8 cellular contexts compared by ENCODE assay signal in the genomic region with DNA sequence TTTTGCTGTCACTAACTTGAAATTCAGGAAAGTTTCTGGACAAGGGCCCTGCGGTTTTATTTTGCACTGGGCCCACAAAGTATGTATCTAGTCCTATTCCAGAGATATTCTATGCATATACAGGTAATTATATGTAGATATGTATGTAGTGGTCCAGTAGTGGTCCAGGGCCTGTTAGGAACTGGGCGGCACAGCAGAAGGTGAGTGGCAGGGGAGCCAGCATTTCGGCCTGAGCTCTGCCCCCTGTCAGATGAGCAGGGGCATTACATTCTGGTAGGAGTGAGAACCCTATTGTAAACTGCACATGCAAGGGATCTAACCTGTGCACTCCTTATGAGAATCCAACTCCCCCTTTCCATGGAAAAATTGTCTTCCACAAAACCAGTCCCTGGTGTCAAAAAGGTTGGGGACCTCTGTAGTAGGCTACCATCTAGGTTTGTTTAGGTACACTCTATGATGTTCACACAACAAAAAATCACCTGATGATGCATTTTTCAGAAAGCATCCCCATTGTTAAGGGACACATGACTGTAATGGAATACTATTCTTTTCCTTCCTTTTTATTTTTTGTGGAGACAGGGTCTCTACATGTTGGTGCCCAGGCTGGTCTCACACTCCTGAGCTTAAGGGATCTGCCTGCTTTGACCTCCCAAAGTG. TPM values are rescaled to one million over a fixed set of nuclear protein-coding genes. Genes with fewer than 3 reads are reported as not detected.
A peak's percentile ranks its signal among the peaks of the same experiment; 100 is the strongest.
DNase-seq lines count a peak whose midpoint lies in the region; ATAC-seq and TF ChIP-seq lines count a peak whose summit lies in the region.

No MANE protein-coding gene starts in this region.

- intact Hi-C loops in mucosa of descending colon (cut with DNase I, micrococcal nuclease), result no loop called here
- intact Hi-C loops in sigmoid colon (cut with DNase I), result no loop called here

- WGBS in sigmoid colon, 2 donors, result 42 to 77% methylated on average over 3 of the region's 3 CpGs

- no peaks in the 10 kb centered on the region for H3K9me2 ChIP-seq in Karpas-422 (replicated peaks; ENCODE audit: insufficient read depth, low read length)

- no peaks in the 10 kb centered on the region for H3K27me3 Mint-ChIP-seq in activated naive CD4-positive, alpha-beta T cell treated with anti-CD3 and anti-CD28 coated beads, Interleukin-2, amount 50 U/mL, for 24 hours

- peak overlapping the region; percentile 88; the same call in 1 of the 2 replicates for H3K9ac ChIP-seq in Karpas-422 (ENCODE audit: low read length)

- DNase-seq in DMS53 (lab: John Stamatoyannopoulos, UW) (peak; percentile 43), DMS53 treated with DMSO at 0.1 percent for 48 hours (lab: John Stamatoyannopoulos, UW; ENCODE audit: unreplicated experiment) (no peak), Karpas-422 (peak; percentile 79), mucosa of descending colon (peak in 1 of 3 donors; percentile 11), sigmoid colon (no peak), AG08396 (ENCODE audit: low spot score) (no peak)

- H3K9me3 ChIP-seq in Karpas-422 (ENCODE audit: low read length) (no peaks in the 10 kb centered on the region), mucosa of descending colon (no peaks in the 10 kb centered on the region), sigmoid colon (no peaks in the 10 kb centered on the region)

- ATAC-seq in mucosa of descending colon (no peak), HG03108 (IDR thresholded peaks at IDR 0.05; ENCODE audit: unreplicated experiment) (no peak)

- TF ChIP-seq EP300 in sigmoid colon (IDR thresholded peaks at IDR 0.05), result no peak

- peaks cover 15% of the 10 kb centered on the region; the same call in 1 of the 2 replicates for H4K20me1 ChIP-seq in Karpas-422 (ENCODE audit: insufficient read depth, low read depth, low read length)

- H2AFZ ChIP-seq in Karpas-422 (ENCODE audit: low read length), result no peak overlapping the region

- H3K4me3 ChIP-seq in Karpas-422 (ENCODE audit: low read length), result peak overlapping the region; percentile 83; the same call in 1 of the 2 replicates
- no peak overlapping the region for H3K4me3 ChIP-seq in mucosa of descending colon
- no peak overlapping the region for H3K4me3 ChIP-seq in sigmoid colon

- peak overlapping the region; percentile 62 for H3K27ac Mint-ChIP-seq in activated naive CD4-positive, alpha-beta T cell treated with anti-CD3 and anti-CD28 coated beads, Interleukin-2, amount 50 U/mL, for 24 hours

- no peaks in the 10 kb centered on the region for H3K9me3 Mint-ChIP-seq in activated naive CD4-positive, alpha-beta T cell treated with anti-CD3 and anti-CD28 coated beads, Interleukin-2, amount 50 U/mL, for 24 hours

- TF ChIP-seq POLR2A in sigmoid colon (IDR thresholded peaks at IDR 0.05), result no peak

- H3K27ac ChIP-seq in Karpas-422 (ENCODE audit: low read length) (0 out of 2 replicates have a peak overlapping the region, but pooled peaks have one; percentile 80), sigmoid colon (no peak overlapping the region)

- peaks cover 63% of the 10 kb centered on the region for H3K4me1 Mint-ChIP-seq in activated naive CD4-positive, alpha-beta T cell treated with anti-CD3 and anti-CD28 coated beads, Interleukin-2, amount 50 U/mL, for 24 hours

- H3K79me2 ChIP-seq in Karpas-422 (ENCODE audit: low read length), result peaks cover 87% of the 10 kb centered on the region

- H3K36me3 ChIP-seq in Karpas-422 (ENCODE audit: insufficient read depth, low read length) (peaks cover 7% of the 10 kb centered on the region), mucosa of descending colon (ENCODE audit: low read depth) (no peaks in the 10 kb centered on the region), sigmoid colon (peaks cover 0 to 1% (median 0%) of the 10 kb centered on the region in 4 donors)

- H3K27me3 ChIP-seq in Karpas-422 (ENCODE audit: low read length) (no peaks in the 10 kb centered on the region), sigmoid colon (no peaks in the 10 kb centered on the region)

- no peak overlapping the region for H3K4me3 Mint-ChIP-seq in activated naive CD4-positive, alpha-beta T cell treated with anti-CD3 and anti-CD28 coated beads, Interleukin-2, amount 50 U/mL, for 24 hours

- peak; percentile 8 for TF ChIP-seq CTCF in mucosa of descending colon (IDR thresholded peaks at IDR 0.05)
- TF ChIP-seq CTCF in sigmoid colon (IDR thresholded peaks at IDR 0.05), result no peak

- H3K36me3 Mint-ChIP-seq in activated naive CD4-positive, alpha-beta T cell treated with anti-CD3 and anti-CD28 coated beads, Interleukin-2, amount 50 U/mL, for 24 hours, result peaks cover 6% of the 10 kb centered on the region

- peaks cover 21% of the 10 kb centered on the region for H3K4me1 ChIP-seq in Karpas-422 (ENCODE audit: low read length)
- H3K4me1 ChIP-seq in mucosa of descending colon (ENCODE audit: low read depth), result peaks cover 27% of the 10 kb centered on the region
- peaks cover 0 to 40% (median 29%) of the 10 kb centered on the region in 4 donors for H3K4me1 ChIP-seq in sigmoid colon

- peak overlapping the region; percentile 88 for H3K4me2 ChIP-seq in Karpas-422 (ENCODE audit: low read depth, low read length, poor library complexity, severe bottlenecking)

RNA-seq across cellular contexts. Expression of a gene that starts 2.8 kb away (rescaled TPM):
- total RNA-seq in Karpas-422 (2014; rRNA removed; shearing (Covaris generic); ENCODE audit: low replicate concordance), result 41.6 and 65.7 TPM in 2 replicates
- total RNA-seq in mucosa of descending colon (10 to 100 TPM; 66.4 to 89.0 (median 68.5) TPM), sigmoid colon (10 to 100 TPM; 75.8 to 88.5 (median 78.8) TPM)
- 10 to 100 TPM; 29.4 to 52.0 (median 39.0) TPM for polyA plus RNA-seq in sigmoid colon

Comparison
In these comparisons a context has a peak if more than half of its experiments do, and no peak if none do; other contexts are left out.
1. DNase-seq: peak in DMS53 (single experiment) and Karpas-422 (single experiment); none in DMS53 treated with DMSO at 0.1 percent for 48 hours (single experiment), sigmoid colon (single experiment) and AG08396 (single experiment).